ENCODE assay signal across 16 cellular contexts in genomic region chr2:26934335-26934724, GRCh38. TPM values are rescaled to one million over a fixed set of nuclear protein-coding genes. Genes with fewer than 3 reads are reported as not detected.
DNase-seq lines count a peak whose midpoint lies in the region; ATAC-seq, FAIRE-seq and TF ChIP-seq lines count a peak whose summit lies in the region.
"Had no signal": no experiment of that assay in that cellular context is flagged by ENCODE, and none has a peak within 500 bp of the region (broad histone marks: within the 10 kb centered on the region; RNA-seq: fewer than 3 reads in every experiment).

No MANE protein-coding gene starts in this region.

- H3K36me3 ChIP-seq in K562 (ENCODE audit: control insufficient read depth, insufficient read depth, low read length) = no peaks in the 10 kb centered on the region
- H3K36me3 ChIP-seq in heart left ventricle = no peaks in the 10 kb centered on the region

- H3K4me1 Mint-ChIP-seq in activated naive CD4-positive, alpha-beta T cell treated with anti-CD3 and anti-CD28 coated beads, Interleukin-2, amount 50 U/mL, for 24 hours = no peaks in the 10 kb centered on the region
- H3K4me1 Mint-ChIP-seq: B cell had no signal

- intact Hi-C loops in K562 (cut with micrococcal nuclease) (no loop called here), heart left ventricle (cut with DNase I) (no loop called here)

- FAIRE-seq in K562 (lab: Jason Lieb, UNC) = no peak
- FAIRE-seq: GM18507, H54 had no signal

- H3K27ac Mint-ChIP-seq in activated naive CD4-positive, alpha-beta T cell treated with anti-CD3 and anti-CD28 coated beads, Interleukin-2, amount 50 U/mL, for 24 hours = peak overlapping the region; percentile 31
- H3K27ac Mint-ChIP-seq: B cell; CD4-positive, alpha-beta T cell had no signal

- TF ChIP-seq CTCF in K562 (IDR thresholded peaks at IDR 0.05 in 2 of 3, conservative IDR thresholded peaks at IDR 0.05 in 1 of 3; ENCODE audit: insufficient read depth in 2 of 3, low read depth in 1 of 3, low read length in 3 of 3) (no peak), heart left ventricle (IDR thresholded peaks at IDR 0.05) (no peak)

- TF ChIP-seq RAD21 in K562 (CRISPR knock-in tag; conservative IDR thresholded peaks at IDR 0.05 in 1 of 2, IDR thresholded peaks at IDR 0.05 in 1 of 2) = no peak

- no peaks in the 10 kb centered on the region for H3K9me3 ChIP-seq in K562 (replicated peaks; ENCODE audit: control insufficient read depth, insufficient read depth, low read depth, low read length)
- H3K9me3 ChIP-seq in heart left ventricle = no peaks in the 10 kb centered on the region

- WGBS in K562 (ENCODE audit: insufficient coverage, low coverage, missing lambda C conversion rate) = 9% methylated on average over 10 of the region's 10 CpGs
- WGBS in heart left ventricle, 4 donors = 84 to 95% (median 89%) methylated on average over 10 of the region's 10 CpGs

- POLR2A ChIA-PET in K562 (lab: Yijun Ruan, JAX) = no interaction called here

- H3K4me3 Mint-ChIP-seq in activated naive CD4-positive, alpha-beta T cell treated with anti-CD3 and anti-CD28 coated beads, Interleukin-2, amount 50 U/mL, for 24 hours = no peak overlapping the region
- H3K4me3 Mint-ChIP-seq: B cell; CD4-positive, alpha-beta T cell had no signal

- H4K20me1 ChIP-seq in K562 (replicated peaks; ENCODE audit: control insufficient read depth, insufficient read depth, low read length) = 0 out of 2 replicates have a peak, but pooled peaks cover 3% of the 10 kb centered on the region

- H3K9ac ChIP-seq in K562 (ENCODE audit: insufficient read depth in 1 of 2, low read depth in 2 of 2, low read length in 2 of 2) = peak overlapping the region in 1 of 2 experiments; percentile 32; a peak in 1 of 4 replicates
- H3K9ac ChIP-seq: GM23248 had no signal

- TF ChIP-seq POLR2A in K562 (conservative IDR thresholded peaks at IDR 0.05) = no peak
- no peak for TF ChIP-seq POLR2A in heart left ventricle (IDR thresholded peaks at IDR 0.05)

- DNase-seq in activated naive CD4-positive, alpha-beta T cell treated with anti-CD3 and anti-CD28 coated beads, Interleukin-2, amount 50 U/mL, for 16 hours = no peak
- DNase-seq in K562 (ENCODE audit: extremely low read depth in 1 of 4, low spot score in 3 of 4) (no peak), iPS-NIHi7 (ENCODE audit: extremely low spot score) (peak; percentile 2), ureter (ENCODE audit: low spot score) (no peak), heart left ventricle (no peak), NCI-H1694 treated with DMSO at 0.1 percent for 48 hours (lab: John Stamatoyannopoulos, UW) (no peak)
- DNase-seq: C1 segment of cervical spinal cord; Calu3; CD4-positive, alpha-beta T cell; DMS 273 treated with DMSO at 0.1 percent for 48 hours; GM23248; IMR-90 had no signal

- in situ Hi-C loops in K562 (cut with MboI) = no loop called here

- H3K36me3 Mint-ChIP-seq in activated naive CD4-positive, alpha-beta T cell treated with anti-CD3 and anti-CD28 coated beads, Interleukin-2, amount 50 U/mL, for 24 hours = no peaks in the 10 kb centered on the region

- no peaks in the 10 kb centered on the region for H3K9me3 Mint-ChIP-seq in activated naive CD4-positive, alpha-beta T cell treated with anti-CD3 and anti-CD28 coated beads, Interleukin-2, amount 50 U/mL, for 24 hours
- H3K9me3 Mint-ChIP-seq: CD4-positive, alpha-beta T cell had no signal

- H3K4me2 ChIP-seq in K562 (ENCODE audit: insufficient read depth, low read length) = no peak overlapping the region

- peak; percentile 41; the same call in 1 of the 3 replicates for ATAC-seq in K562
- no peak for ATAC-seq in heart left ventricle

- peaks cover 0 to 8% of the 10 kb centered on the region in 2 experiments; a peak in 2 of 5 replicates for H3K4me1 ChIP-seq in K562 (replicated peaks in 1 of 2; ENCODE audit: control insufficient read depth in 2 of 2, insufficient read depth in 2 of 2, low read length in 2 of 2)
- H3K4me1 ChIP-seq in heart left ventricle = no peaks in the 10 kb centered on the region

- H3K4me3 ChIP-seq in K562 (no peak overlapping the region), heart left ventricle (no peak overlapping the region)
- H3K4me3 ChIP-seq: GM23248 had no signal

- no peaks in the 10 kb centered on the region for H3K9me1 ChIP-seq in K562 (ENCODE audit: control insufficient read depth, insufficient read depth, low read length)

- no TSS peak for BruUV-seq in K562 (replicated peaks; lab: Mats Ljungman, UMichigan)

- no peak overlapping the region for H2AFZ ChIP-seq in K562 (ENCODE audit: low read depth, low read length)
- H2AFZ ChIP-seq: GM23248 had no signal

- H3K27me3 ChIP-seq in K562 (ENCODE audit: control insufficient read depth in 2 of 2, insufficient read depth in 2 of 2, low read length in 2 of 2) (peaks cover 41 to 54% of the 10 kb centered on the region in 2 experiments; a peak in 4 of 5 replicates), heart left ventricle (peaks cover 0 to 27% (median 0%) of the 10 kb centered on the region in 9 donors)

- no peaks in the 10 kb centered on the region for H3K79me2 ChIP-seq in K562 (ENCODE audit: control insufficient read depth, insufficient read depth, low read length)

- CTCF ChIA-PET in K562 (lab: Yijun Ruan, JAX; ENCODE audit: low intra/inter-chr PET ratio) = no interaction called here

- H3K27ac ChIP-seq in K562 (ENCODE audit: extremely low read depth, low read depth, low read length) (no peak overlapping the region), heart left ventricle (no peak overlapping the region)
- H3K27ac ChIP-seq: GM23248 had no signal

- TF ChIP-seq EP300 in K562 (IDR thresholded peaks at IDR 0.05; ENCODE audit: low read length) = no peak

- H3K27me3 Mint-ChIP-seq in activated naive CD4-positive, alpha-beta T cell treated with anti-CD3 and anti-CD28 coated beads, Interleukin-2, amount 50 U/mL, for 24 hours = peaks cover 2% of the 10 kb centered on the region

TF ChIP-seq in K562, 482 proteins besides CTCF, POLR2A, EP300 and RAD21 (continues in another document):
- TF ChIP-seq MYBL2 (IDR thresholded peaks at IDR 0.05; ENCODE audit: low read depth) = no peak
- no peak for TF ChIP-seq MYBL2 (CRISPR knock-in tag; IDR thresholded peaks at IDR 0.05; ENCODE audit: borderline replicate concordance)
- no peak for TF ChIP-seq PPARD (CRISPR knock-in tag; IDR thresholded peaks at IDR 0.05)
- no peak for TF ChIP-seq STAG1 (CRISPR knock-in tag; IDR thresholded peaks at IDR 0.05; ENCODE audit: borderline replicate concordance)
- no peak for TF ChIP-seq SUPT5H (IDR thresholded peaks at IDR 0.05)

RNA-seq across cellular contexts. Expression of gene MAPRE3, which starts 36.1 kb away (rescaled TPM):
- 103 and 194 TPM in 2 replicates for total RNA-seq in K562 (2011; cell fraction: chromatin; rRNA removed; ENCODE audit: low replicate concordance)
- total RNA-seq in K562 (2011; cell fraction: nucleolus; rRNA removed) = 85.6 and 90.0 TPM in 2 replicates
- total RNA-seq in K562 (2011; cell fraction: nucleoplasm; rRNA removed) = 95.6 and 105 TPM in 2 replicates
- total RNA-seq in K562 (2014; rRNA removed) (12.6 and 16.8 TPM in 2 replicates), K562 (2014; rRNA removed; fragmentation: Illumina TruSeq; extraction: Trizol) (10.0 and 10.8 TPM in 2 replicates), K562 (2015; rRNA removed; fragmentation: Illumina TruSeq; extraction: Trizol) (11.6 and 12.6 TPM in 2 replicates), K562 (2021) (26.7 and 29.8 TPM in 2 replicates), ureter (29.4 TPM), heart left ventricle (10 to 100 TPM; 27.4 to 55.2 (median 42.3) TPM)
- polyA plus RNA-seq in K562 (2011; rRNA removed) (25.5 and 53.9 TPM in 2 replicates), K562 (2014; fragmentation: Illumina TruSeq; extraction: Trizol) (30.4 and 32.8 TPM in 2 replicates), K562 (2014; fragmentation: Nextera tagmentation; extraction: Ambion mirVana) (1 to 10 TPM in 1 of 2 experiments, under 1 TPM in 1; 0.70 to 1.1 TPM), K562 (2014; rRNA removed) (32.3 and 43.2 TPM in 2 replicates), heart left ventricle (10 to 100 TPM; 28.7 to 65.0 TPM)
- 28.1 and 37.8 TPM in 2 replicates for polyA plus RNA-seq in K562 (2011; cell fraction: cytosol; rRNA removed)
- polyA plus RNA-seq in K562 (2011; cell fraction: nucleus; rRNA removed) = 274 and 277 TPM in 2 replicates
- polyA plus RNA-seq in K562 (2012) = 33.7 and 73.6 TPM in 2 replicates
- 17.6 and 23.6 TPM in 2 replicates for polyA minus RNA-seq in K562 (2011; rRNA and poly(A)+ RNA removed)
- polyA minus RNA-seq in K562 (2011; cell fraction: cytosol; rRNA and poly(A)+ RNA removed) = 11.7 and 21.4 TPM in 2 replicates
- polyA minus RNA-seq in K562 (2011; cell fraction: nucleus; rRNA and poly(A)+ RNA removed) = 20.3 and 37.2 TPM in 2 replicates
